In genomic region chr15:55407949-55408766, GRCh38 we compare ENCODE assay signal across 1 cellular context.
TF ChIP-seq lines count a peak whose summit lies in the region.

A gene with protein sequence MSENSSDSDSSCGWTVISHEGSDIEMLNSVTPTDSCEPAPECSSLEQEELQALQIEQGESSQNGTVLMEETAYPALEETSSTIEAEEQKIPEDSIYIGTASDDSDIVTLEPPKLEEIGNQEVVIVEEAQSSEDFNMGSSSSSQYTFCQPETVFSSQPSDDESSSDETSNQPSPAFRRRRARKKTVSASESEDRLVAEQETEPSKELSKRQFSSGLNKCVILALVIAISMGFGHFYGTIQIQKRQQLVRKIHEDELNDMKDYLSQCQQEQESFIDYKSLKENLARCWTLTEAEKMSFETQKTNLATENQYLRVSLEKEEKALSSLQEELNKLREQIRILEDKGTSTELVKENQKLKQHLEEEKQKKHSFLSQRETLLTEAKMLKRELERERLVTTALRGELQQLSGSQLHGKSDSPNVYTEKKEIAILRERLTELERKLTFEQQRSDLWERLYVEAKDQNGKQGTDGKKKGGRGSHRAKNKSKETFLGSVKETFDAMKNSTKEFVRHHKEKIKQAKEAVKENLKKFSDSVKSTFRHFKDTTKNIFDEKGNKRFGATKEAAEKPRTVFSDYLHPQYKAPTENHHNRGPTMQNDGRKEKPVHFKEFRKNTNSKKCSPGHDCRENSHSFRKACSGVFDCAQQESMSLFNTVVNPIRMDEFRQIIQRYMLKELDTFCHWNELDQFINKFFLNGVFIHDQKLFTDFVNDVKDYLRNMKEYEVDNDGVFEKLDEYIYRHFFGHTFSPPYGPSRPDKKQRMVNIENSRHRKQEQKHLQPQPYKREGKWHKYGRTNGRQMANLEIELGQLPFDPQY (minus strand): TSS chr15:55408359. CDS start chr15:55389424, 18,935 bp downstream.
Gene PIERCE2, plus strand, starts transcription at chr15:55408495. Its CDS starts 274 bp downstream, at chr15:55408769.

TF ChIP-seq in HepG2, 621 proteins besides CTCF, POLR2A, EP300 and RAD21 (continued from another document and continues in another):
- TF ChIP-seq ZHX1 (CRISPR knock-in tag; IDR thresholded peaks at IDR 0.05; ENCODE audit: low read depth) (no peak), HNRNPH1 (optimal IDR thresholded peaks at IDR 0.05; ENCODE audit: low read depth, low read length) (no peak), ZFP37 (CRISPR knock-in tag; IDR thresholded peaks at IDR 0.05; ENCODE audit: borderline replicate concordance) (0 out of 2 replicates have a peak, but pooled peaks have one; percentile 30), DZIP1 (CRISPR knock-in tag; IDR thresholded peaks at IDR 0.05) (no peak), AHR (CRISPR knock-in tag; IDR thresholded peaks at IDR 0.05) (peak; percentile 33; the same call in 1 of the 2 replicates), ZSCAN30 (CRISPR knock-in tag; IDR thresholded peaks at IDR 0.05) (no peak), RNF2 (conservative IDR thresholded peaks at IDR 0.05; ENCODE audit: low read depth) (peak; percentile 80), NFYC (CRISPR knock-in tag; IDR thresholded peaks at IDR 0.05) (peak; percentile 34; the same call in 1 of the 2 replicates), IKZF4 (CRISPR knock-in tag; IDR thresholded peaks at IDR 0.05; ENCODE audit: borderline replicate concordance, low read depth, not compliant biosample characterization) (peak; percentile 58), NPAS2 (CRISPR knock-in tag; IDR thresholded peaks at IDR 0.05; ENCODE audit: borderline replicate concordance) (no peak), ZNF407 (CRISPR knock-in tag; IDR thresholded peaks at IDR 0.05; ENCODE audit: not compliant biosample characterization) (peak; percentile 87), TMF1 (CRISPR knock-in tag; IDR thresholded peaks at IDR 0.05; ENCODE audit: low read depth) (no peak), SP4 (CRISPR knock-in tag; IDR thresholded peaks at IDR 0.05) (0 out of 2 replicates have a peak, but pooled peaks have one; percentile 25), HOXA9 (CRISPR knock-in tag; IDR thresholded peaks at IDR 0.05; ENCODE audit: borderline replicate concordance) (no peak), ZNF329 (CRISPR knock-in tag; IDR thresholded peaks at IDR 0.05; ENCODE audit: low read depth) (no peak), ZGPAT (CRISPR knock-in tag; IDR thresholded peaks at IDR 0.05) (peak; percentile 68; the same call in 1 of the 2 replicates), ELF3 (CRISPR knock-in tag; IDR thresholded peaks at IDR 0.05) (peak; percentile 48; the same call in 1 of the 2 replicates), JUNB (CRISPR knock-in tag; IDR thresholded peaks at IDR 0.05; ENCODE audit: borderline replicate concordance) (no peak), HMGA1 (CRISPR knock-in tag; conservative IDR thresholded peaks at IDR 0.05) (no peak), SOX5 (CRISPR knock-in tag; IDR thresholded peaks at IDR 0.05; ENCODE audit: borderline replicate concordance) (no peak), ZFY (CRISPR knock-in tag; IDR thresholded peaks at IDR 0.05) (peak; percentile 78), GABPA (IDR thresholded peaks at IDR 0.05; ENCODE audit: low read depth, low read length) (peak; percentile 49; the same call in 1 of the 2 replicates), GABPA (CRISPR knock-in tag; IDR thresholded peaks at IDR 0.05; ENCODE audit: low read depth) (peak; percentile 83), ISL2 (CRISPR knock-in tag; IDR thresholded peaks at IDR 0.05) (peak; percentile 62), ZFP90 (CRISPR knock-in tag; IDR thresholded peaks at IDR 0.05; ENCODE audit: borderline replicate concordance) (no peak; the same call in 1 of the 2 replicates), FLYWCH1 (CRISPR knock-in tag; IDR thresholded peaks at IDR 0.05) (no peak), NFYB (CRISPR knock-in tag; IDR thresholded peaks at IDR 0.05) (peak; percentile 42; the same call in 1 of the 2 replicates), SP5 (CRISPR knock-in tag; IDR thresholded peaks at IDR 0.05; ENCODE audit: borderline replicate concordance, low read depth) (no peak), ZNF749 (CRISPR knock-in tag; IDR thresholded peaks at IDR 0.05; ENCODE audit: borderline replicate concordance) (peak; percentile 61; the same call in 1 of the 2 replicates), HMG20A (CRISPR knock-in tag; IDR thresholded peaks at IDR 0.05; ENCODE audit: borderline replicate concordance) (peak; percentile 30; the same call in 1 of the 2 replicates)
- TF ChIP-seq, protein P1, sequence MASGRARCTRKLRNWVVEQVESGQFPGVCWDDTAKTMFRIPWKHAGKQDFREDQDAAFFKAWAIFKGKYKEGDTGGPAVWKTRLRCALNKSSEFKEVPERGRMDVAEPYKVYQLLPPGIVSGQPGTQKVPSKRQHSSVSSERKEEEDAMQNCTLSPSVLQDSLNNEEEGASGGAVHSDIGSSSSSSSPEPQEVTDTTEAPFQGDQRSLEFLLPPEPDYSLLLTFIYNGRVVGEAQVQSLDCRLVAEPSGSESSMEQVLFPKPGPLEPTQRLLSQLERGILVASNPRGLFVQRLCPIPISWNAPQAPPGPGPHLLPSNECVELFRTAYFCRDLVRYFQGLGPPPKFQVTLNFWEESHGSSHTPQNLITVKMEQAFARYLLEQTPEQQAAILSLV (CRISPR knock-in tag; IDR thresholded peaks at IDR 0.05; ENCODE audit: borderline replicate concordance), result peak; percentile 70; the same call in 1 of the 2 replicates
- TF ChIP-seq, protein P2, sequence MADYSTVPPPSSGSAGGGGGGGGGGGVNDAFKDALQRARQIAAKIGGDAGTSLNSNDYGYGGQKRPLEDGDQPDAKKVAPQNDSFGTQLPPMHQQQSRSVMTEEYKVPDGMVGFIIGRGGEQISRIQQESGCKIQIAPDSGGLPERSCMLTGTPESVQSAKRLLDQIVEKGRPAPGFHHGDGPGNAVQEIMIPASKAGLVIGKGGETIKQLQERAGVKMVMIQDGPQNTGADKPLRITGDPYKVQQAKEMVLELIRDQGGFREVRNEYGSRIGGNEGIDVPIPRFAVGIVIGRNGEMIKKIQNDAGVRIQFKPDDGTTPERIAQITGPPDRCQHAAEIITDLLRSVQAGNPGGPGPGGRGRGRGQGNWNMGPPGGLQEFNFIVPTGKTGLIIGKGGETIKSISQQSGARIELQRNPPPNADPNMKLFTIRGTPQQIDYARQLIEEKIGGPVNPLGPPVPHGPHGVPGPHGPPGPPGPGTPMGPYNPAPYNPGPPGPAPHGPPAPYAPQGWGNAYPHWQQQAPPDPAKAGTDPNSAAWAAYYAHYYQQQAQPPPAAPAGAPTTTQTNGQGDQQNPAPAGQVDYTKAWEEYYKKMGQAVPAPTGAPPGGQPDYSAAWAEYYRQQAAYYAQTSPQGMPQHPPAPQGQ (CRISPR knock-in tag; IDR thresholded peaks at IDR 0.05; ENCODE audit: borderline replicate concordance), result no peak
- TF ChIP-seq, protein P3, sequence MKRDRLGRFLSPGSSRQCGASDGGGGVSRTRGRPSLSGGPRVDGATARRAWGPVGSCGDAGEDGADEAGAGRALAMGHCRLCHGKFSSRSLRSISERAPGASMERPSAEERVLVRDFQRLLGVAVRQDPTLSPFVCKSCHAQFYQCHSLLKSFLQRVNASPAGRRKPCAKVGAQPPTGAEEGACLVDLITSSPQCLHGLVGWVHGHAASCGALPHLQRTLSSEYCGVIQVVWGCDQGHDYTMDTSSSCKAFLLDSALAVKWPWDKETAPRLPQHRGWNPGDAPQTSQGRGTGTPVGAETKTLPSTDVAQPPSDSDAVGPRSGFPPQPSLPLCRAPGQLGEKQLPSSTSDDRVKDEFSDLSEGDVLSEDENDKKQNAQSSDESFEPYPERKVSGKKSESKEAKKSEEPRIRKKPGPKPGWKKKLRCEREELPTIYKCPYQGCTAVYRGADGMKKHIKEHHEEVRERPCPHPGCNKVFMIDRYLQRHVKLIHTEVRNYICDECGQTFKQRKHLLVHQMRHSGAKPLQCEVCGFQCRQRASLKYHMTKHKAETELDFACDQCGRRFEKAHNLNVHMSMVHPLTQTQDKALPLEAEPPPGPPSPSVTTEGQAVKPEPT (CRISPR knock-in tag; IDR thresholded peaks at IDR 0.05; ENCODE audit: low read depth), result 0 out of 2 replicates have a peak, but pooled peaks have one; percentile 64
